Comparison of ENCODE assay signal across 12 cellular contexts in genomic region chr18:58997811-58998337, GRCh38.
DNase-seq lines count a peak whose midpoint lies in the region; ATAC-seq and TF ChIP-seq lines count a peak whose summit lies in the region.
"Had no signal": no experiment of that assay in that cellular context is flagged by ENCODE, and none has a peak within 500 bp of the region (broad histone marks: within the 10 kb centered on the region; RNA-seq: fewer than 3 reads in every experiment).

No MANE protein-coding gene starts in this region.

- H3K27ac ChIP-seq in mammary epithelial cell (ENCODE audit: insufficient read depth, low read depth, low read length) (peak overlapping the region; percentile 68), suprapubic skin (peak overlapping the region; percentile 73), MM.1S (ENCODE audit: low read length) (no peak overlapping the region)

- H3K27ac Mint-ChIP-seq in naive thymus-derived CD8-positive, alpha-beta T cell, result no peak overlapping the region

- peak overlapping the region; percentile 83 for H3K4me2 ChIP-seq in mammary epithelial cell (ENCODE audit: insufficient read depth, low read depth, low read length)
- H3K4me2 ChIP-seq in MM.1S (ENCODE audit: low read depth, low read length), result no peak overlapping the region

- no peak for TF ChIP-seq EP300 in suprapubic skin (IDR thresholded peaks at IDR 0.05)

- TF ChIP-seq POLR2A in suprapubic skin (IDR thresholded peaks at IDR 0.05), result no peak

- TF ChIP-seq CTCF in HFF-Myc (IDR thresholded peaks at IDR 0.05; ENCODE audit: low read depth, low read length, missing control alignments) (no peak), mammary epithelial cell (conservative IDR thresholded peaks at IDR 0.05 in 1 of 2, IDR thresholded peaks at IDR 0.05 in 1 of 2; ENCODE audit: extremely low read depth in 1 of 2, insufficient read depth in 1 of 2, low read depth in 1 of 2, low read length in 2 of 2) (no peak), suprapubic skin (IDR thresholded peaks at IDR 0.05) (no peak), MM.1S (IDR thresholded peaks at IDR 0.05; ENCODE audit: low read length) (no peak)

- H3F3A ChIP-seq in MM.1S (ENCODE audit: insufficient read depth, low read length), result no peaks in the 10 kb centered on the region

- H3K79me2 ChIP-seq in mammary epithelial cell (ENCODE audit: insufficient read depth, low read length) (no peaks in the 10 kb centered on the region), MM.1S (ENCODE audit: low read length) (no peaks in the 10 kb centered on the region)

- H3K9ac ChIP-seq in mammary epithelial cell (ENCODE audit: insufficient read depth, low read length) (no peak overlapping the region), MM.1S (ENCODE audit: low read length) (no peak overlapping the region)

- no peak overlapping the region for H2AFZ ChIP-seq in mammary epithelial cell (ENCODE audit: low read depth, low read length)
- H2AFZ ChIP-seq in MM.1S (ENCODE audit: low read length), result no peak overlapping the region

- DNase-seq in HFF-Myc (ENCODE audit: extremely low read depth, low read depth) (peak; percentile 78), mammary epithelial cell (peak; percentile 59), iris pigment epithelial cell (ENCODE audit: low read depth) (peak; percentile 85), suprapubic skin (ENCODE audit: low spot score in 2 of 2) (no peak), MM.1S (no peak)
- DNase-seq in naive thymus-derived CD8-positive, alpha-beta T cell, result no peak
- DNase-seq: cortex of kidney; NCI-H187; stimulated activated CD4-positive, alpha-beta T cell treated with anti-CD3 and anti-CD28 coated beads, Interleukin-4, amount 100 ng/mL, for 1 hour had no signal

- no peaks in the 10 kb centered on the region for H3K27me3 ChIP-seq in mammary epithelial cell (ENCODE audit: insufficient read depth, low read length)
- H3K27me3 ChIP-seq in suprapubic skin, result no peaks in the 10 kb centered on the region
- H3K27me3 ChIP-seq in MM.1S (replicated peaks; ENCODE audit: insufficient read depth, low read length), result no peaks in the 10 kb centered on the region

- intact Hi-C loops in mammary epithelial cell (cut with micrococcal nuclease), result loop anchor here (1.0 to 5.0 kb wide), 2 partner anchors 10 to 211 kb away; no protein-coding TSS in a partner anchor

- dilution Hi-C loops in mammary epithelial cell (cut with HindIII; ENCODE audit: low sequenced_read_pairs), result no loop called here

- CTCF ChIA-PET in mammary epithelial cell (lab: Charles Lee; ENCODE audit: low non-redundant PET), result no interaction called here

- H3K36me3 ChIP-seq in mammary epithelial cell (ENCODE audit: insufficient read depth, low read length) (no peaks in the 10 kb centered on the region), suprapubic skin (no peaks in the 10 kb centered on the region), MM.1S (replicated peaks; ENCODE audit: insufficient read depth, low read length) (no peaks in the 10 kb centered on the region)

- in situ Hi-C loops in mammary epithelial cell (cut with MboI; ENCODE audit: low sequenced_read_pairs in 2 of 2), result no loop called here

- ATAC-seq in naive thymus-derived CD8-positive, alpha-beta T cell, result no peak
- ATAC-seq in GM21619 (IDR thresholded peaks at IDR 0.05; ENCODE audit: unreplicated experiment) (no peak), HG03342 (IDR thresholded peaks at IDR 0.05; ENCODE audit: unreplicated experiment) (no peak)
- ATAC-seq: left lobe of liver had no signal

- no peaks in the 10 kb centered on the region for H3K9me2 ChIP-seq in MM.1S (replicated peaks; ENCODE audit: insufficient read depth, low read length)

- 2% methylated on average over 4 of the region's 4 CpGs for WGBS in mammary epithelial cell (ENCODE audit: low coverage, missing lambda C conversion rate)
- WGBS in suprapubic skin, result 39% methylated on average over 4 of the region's 4 CpGs

- H3K9me3 ChIP-seq in mammary epithelial cell (replicated peaks; ENCODE audit: insufficient read depth, low read length) (no peaks in the 10 kb centered on the region), suprapubic skin (no peaks in the 10 kb centered on the region), MM.1S (replicated peaks; ENCODE audit: insufficient read depth, low read length) (no peaks in the 10 kb centered on the region)

- H3K9me3 Mint-ChIP-seq in naive thymus-derived CD8-positive, alpha-beta T cell, result peaks cover 0 to 3% (median 0%) of the 10 kb centered on the region in 9 donors

- no peak overlapping the region for H3K4me3 Mint-ChIP-seq in naive thymus-derived CD8-positive, alpha-beta T cell

- H3K36me3 Mint-ChIP-seq in naive thymus-derived CD8-positive, alpha-beta T cell, result no peaks in the 10 kb centered on the region

- BruUV-seq in mammary epithelial cell (replicated peaks; lab: Mats Ljungman, UMichigan), result no TSS peak

- POLR2A ChIA-PET in naive thymus-derived CD8-positive, alpha-beta T cell (lab: Charles Lee), result no interaction called here

- H3K27me3 Mint-ChIP-seq in naive thymus-derived CD8-positive, alpha-beta T cell, result peaks cover 8 to 42% (median 20%) of the 10 kb centered on the region in 5 donors

- peaks cover 42% of the 10 kb centered on the region for H3K4me1 ChIP-seq in mammary epithelial cell (ENCODE audit: insufficient read depth, low read length)
- peaks cover 4% of the 10 kb centered on the region for H3K4me1 ChIP-seq in suprapubic skin
- peaks cover 11% of the 10 kb centered on the region; the same call in 1 of the 2 replicates for H3K4me1 ChIP-seq in MM.1S (ENCODE audit: low read length)

- no peaks in the 10 kb centered on the region for H3K4me1 Mint-ChIP-seq in naive thymus-derived CD8-positive, alpha-beta T cell

- H4K20me1 ChIP-seq in mammary epithelial cell (ENCODE audit: insufficient read depth, low read length) (no peaks in the 10 kb centered on the region), MM.1S (ENCODE audit: insufficient read depth, low read length) (no peaks in the 10 kb centered on the region)

- no peak overlapping the region; the same call in 1 of the 2 replicates for H3K4me3 ChIP-seq in HFF-Myc (replicated peaks; ENCODE audit: low read depth, low read length)
- H3K4me3 ChIP-seq in mammary epithelial cell (replicated peaks in 1 of 3; ENCODE audit: insufficient read depth in 1 of 3, low read depth in 2 of 3, low read length in 3 of 3), result no peak overlapping the region
- no peak overlapping the region for H3K4me3 ChIP-seq in suprapubic skin
- no peak overlapping the region for H3K4me3 ChIP-seq in MM.1S (ENCODE audit: low read length)

Comparison
In these comparisons a context has a peak if more than half of its experiments do, and no peak if none do; other contexts are left out.
1. DNase-seq: peak in HFF-Myc (single experiment), mammary epithelial cell (single experiment) and iris pigment epithelial cell (single experiment); none in suprapubic skin (0 of 2), MM.1S (single experiment) and naive thymus-derived CD8-positive, alpha-beta T cell (0 of 10).